In the genomic region with DNA sequence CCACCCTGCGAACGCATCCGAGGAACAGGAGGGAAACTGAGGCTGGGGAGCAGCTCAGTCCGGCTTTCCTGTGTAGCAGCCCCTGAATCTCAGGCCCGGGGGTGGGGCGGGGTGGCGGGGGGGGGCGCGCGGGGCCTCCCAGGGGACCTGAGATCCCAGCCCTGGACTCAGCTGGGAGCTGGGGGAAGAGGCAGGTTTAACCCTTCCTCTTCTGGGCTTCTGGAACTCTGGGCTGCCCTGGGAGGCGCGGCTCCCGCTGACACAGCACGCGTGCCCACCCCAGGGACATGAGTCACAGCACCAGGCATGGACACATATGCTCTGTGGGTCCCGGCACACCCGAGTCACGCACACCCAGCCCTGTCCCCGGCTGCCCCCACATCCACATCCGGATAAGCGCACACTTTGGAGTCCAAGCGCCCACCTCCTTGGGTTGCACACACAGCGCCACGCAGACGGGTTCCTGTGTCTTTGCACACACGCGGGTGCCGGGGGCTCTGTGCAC, we compare ENCODE assay signal across 8 cellular contexts. TPM values are rescaled to one million over a fixed set of nuclear protein-coding genes. Genes with fewer than 3 reads are reported as not detected.
DNase-seq lines count a peak whose midpoint lies in the region; ATAC-seq and TF ChIP-seq lines count a peak whose summit lies in the region.

No MANE protein-coding gene starts in this region.

- POLR2A ChIA-PET in activated naive CD8-positive, alpha-beta T cell treated with anti-CD3 and anti-CD28 coated beads, Interleukin-2, amount 10 ng/mL, durations not matched to agents 7 days and 5 days (lab: Charles Lee), result interaction anchor here (0.9 to 6.8 kb wide), 10 partner anchors 10 to 191 kb away, joined by 3 to 385 read pairs (median 7); partner anchors contain the start of genes ATP5F1D, FAM174C, GPX4 and MIDN

- no peak for TF ChIP-seq CTCF in MM.1S (IDR thresholded peaks at IDR 0.05; ENCODE audit: low read length)
- TF ChIP-seq CTCF in left ventricle myocardium inferior (IDR thresholded peaks at IDR 0.05; ENCODE audit: borderline replicate concordance), result no peak

- H3K9me2 ChIP-seq in MM.1S (replicated peaks; ENCODE audit: insufficient read depth, low read length), result no peaks in the 10 kb centered on the region

- peaks cover 39% of the 10 kb centered on the region for H3K4me1 ChIP-seq in MM.1S (ENCODE audit: low read length)
- peaks cover 80% of the 10 kb centered on the region for H3K4me1 ChIP-seq in left ventricle myocardium inferior

- H3K4me2 ChIP-seq in MM.1S (ENCODE audit: low read depth, low read length), result peak overlapping the region; percentile 94

- H3K4me3 Mint-ChIP-seq in activated naive CD8-positive, alpha-beta T cell treated with anti-CD3 and anti-CD28 coated beads, Interleukin-2, amount 10 ng/mL, durations not matched to agents 7 days and 5 days, result peak overlapping the region; percentile 71

- peak overlapping the region; percentile 73 for H3K4me3 ChIP-seq in MM.1S (ENCODE audit: low read length)
- H3K4me3 ChIP-seq in left ventricle myocardium inferior, result peak overlapping the region; percentile 67
- peak overlapping the region; percentile 56 for H3K4me3 ChIP-seq in skeletal muscle cell (ENCODE audit: low read depth, low read length)

- intact Hi-C loops in left ventricle myocardium inferior (cut with micrococcal nuclease), result no loop called here

- H3K27me3 Mint-ChIP-seq in activated naive CD8-positive, alpha-beta T cell treated with anti-CD3 and anti-CD28 coated beads, Interleukin-2, amount 10 ng/mL, durations not matched to agents 7 days and 5 days, result no peaks in the 10 kb centered on the region

- peak; percentile 9 for ATAC-seq in activated naive CD8-positive, alpha-beta T cell treated with anti-CD3 and anti-CD28 coated beads, Interleukin-2, amount 10 ng/mL, durations not matched to agents 7 days and 5 days (ENCODE audit: low read depth)
- no peak for ATAC-seq in GM18861 (IDR thresholded peaks at IDR 0.05; ENCODE audit: unreplicated experiment)
- no peak for ATAC-seq in HG03460 (IDR thresholded peaks at IDR 0.05; ENCODE audit: unreplicated experiment)

- no peak overlapping the region for H3K9ac ChIP-seq in MM.1S (ENCODE audit: low read length)

- H3K79me2 ChIP-seq in MM.1S (ENCODE audit: low read length), result peaks cover 19% of the 10 kb centered on the region

- peak overlapping the region; percentile 86; the same call in 1 of the 2 replicates for H2AFZ ChIP-seq in MM.1S (ENCODE audit: low read length)

- H3K27ac Mint-ChIP-seq in activated naive CD8-positive, alpha-beta T cell treated with anti-CD3 and anti-CD28 coated beads, Interleukin-2, amount 10 ng/mL, durations not matched to agents 7 days and 5 days, result peak overlapping the region; percentile 81

- H3K27ac ChIP-seq in MM.1S (ENCODE audit: low read length) (no peak overlapping the region), left ventricle myocardium inferior (replicated peaks) (peak overlapping the region; percentile 100)

- no peaks in the 10 kb centered on the region for H4K20me1 ChIP-seq in MM.1S (ENCODE audit: insufficient read depth, low read length)

- H3K9me3 ChIP-seq in MM.1S (replicated peaks; ENCODE audit: insufficient read depth, low read length), result no peaks in the 10 kb centered on the region
- no peaks in the 10 kb centered on the region for H3K9me3 ChIP-seq in left ventricle myocardium inferior (replicated peaks)

- H3K4me1 Mint-ChIP-seq in activated naive CD8-positive, alpha-beta T cell treated with anti-CD3 and anti-CD28 coated beads, Interleukin-2, amount 10 ng/mL, durations not matched to agents 7 days and 5 days, result peaks cover 33% of the 10 kb centered on the region

- H3K36me3 Mint-ChIP-seq in activated naive CD8-positive, alpha-beta T cell treated with anti-CD3 and anti-CD28 coated beads, Interleukin-2, amount 10 ng/mL, durations not matched to agents 7 days and 5 days, result peaks cover 13% of the 10 kb centered on the region

- H3K36me3 ChIP-seq in MM.1S (replicated peaks; ENCODE audit: insufficient read depth, low read length) (no peaks in the 10 kb centered on the region), left ventricle myocardium inferior (peaks cover 6% of the 10 kb centered on the region)

- no peaks in the 10 kb centered on the region for H3K9me3 Mint-ChIP-seq in activated naive CD8-positive, alpha-beta T cell treated with anti-CD3 and anti-CD28 coated beads, Interleukin-2, amount 10 ng/mL, durations not matched to agents 7 days and 5 days

- H3K27me3 ChIP-seq in MM.1S (replicated peaks; ENCODE audit: insufficient read depth, low read length) (0 out of 2 replicates have a peak, but pooled peaks cover 4% of the 10 kb centered on the region), left ventricle myocardium inferior (ENCODE audit: low read depth) (no peaks in the 10 kb centered on the region)

- DNase-seq in COLO668 (lab: John Stamatoyannopoulos, UW; ENCODE audit: unreplicated experiment) (peak; percentile 31), MM.1S (no peak), left ventricle myocardium inferior (peak; percentile 71), skeletal muscle cell (ENCODE audit: low read depth) (peak; percentile 66), cortex of kidney (lab: John Stamatoyannopoulos, UW) (no peak)
- peak; percentile 71 for DNase-seq in activated naive CD8-positive, alpha-beta T cell treated with anti-CD3 and anti-CD28 coated beads, Interleukin-2, amount 10 ng/mL, durations not matched to agents 7 days and 5 days

- H3F3A ChIP-seq in MM.1S (ENCODE audit: insufficient read depth, low read length), result peaks cover 16% of the 10 kb centered on the region; the same call in 1 of the 2 replicates

RNA-seq across cellular contexts. Expression of gene CIRBP, which starts 3.5 kb away (rescaled TPM):
- 100 to 1,000 TPM; 327 to 342 TPM for total RNA-seq in activated naive CD8-positive, alpha-beta T cell treated with anti-CD3 and anti-CD28 coated beads, Interleukin-2, amount 10 ng/mL, durations not matched to agents 7 days and 5 days
- total RNA-seq in left ventricle myocardium inferior, result 229 TPM

RNA-seq across cellular contexts. Expression of gene FAM174C, which starts 9.7 kb away (rescaled TPM):
- 10 to 100 TPM; 44.5 to 48.3 TPM for total RNA-seq in activated naive CD8-positive, alpha-beta T cell treated with anti-CD3 and anti-CD28 coated beads, Interleukin-2, amount 10 ng/mL, durations not matched to agents 7 days and 5 days
- 12.4 TPM for total RNA-seq in left ventricle myocardium inferior

RNA-seq across cellular contexts. Expression of gene MIDN, which starts 17.3 kb away (rescaled TPM):
- 10 to 100 TPM; 75.2 to 80.7 TPM for total RNA-seq in activated naive CD8-positive, alpha-beta T cell treated with anti-CD3 and anti-CD28 coated beads, Interleukin-2, amount 10 ng/mL, durations not matched to agents 7 days and 5 days
- total RNA-seq in left ventricle myocardium inferior, result 60.5 TPM

RNA-seq across cellular contexts. Expression of gene EFNA2, which starts 20.0 kb away (rescaled TPM):
- not detected for total RNA-seq in activated naive CD8-positive, alpha-beta T cell treated with anti-CD3 and anti-CD28 coated beads, Interleukin-2, amount 10 ng/mL, durations not matched to agents 7 days and 5 days
- total RNA-seq in left ventricle myocardium inferior, result not detected

RNA-seq across cellular contexts. Expression of gene ATP5F1D, which starts 24.1 kb away (rescaled TPM):
- total RNA-seq in activated naive CD8-positive, alpha-beta T cell treated with anti-CD3 and anti-CD28 coated beads, Interleukin-2, amount 10 ng/mL, durations not matched to agents 7 days and 5 days, result 100 to 1,000 TPM; 157 to 161 TPM
- 501 TPM for total RNA-seq in left ventricle myocardium inferior

Comparison
In these comparisons a context has a peak if more than half of its experiments do, and no peak if none do; other contexts are left out.
1. DNase-seq: peak in COLO668 (single experiment), activated naive CD8-positive, alpha-beta T cell treated with anti-CD3 and anti-CD28 coated beads, Interleukin-2, amount 10 ng/mL, durations not matched to agents 7 days and 5 days (single experiment), left ventricle myocardium inferior (single experiment) and skeletal muscle cell (single experiment); none in MM.1S (single experiment) and cortex of kidney (single experiment).
2. Peak in every context shown above with its lines, with median percentiles within 50 percentile points of each other: H3K4me3 ChIP-seq.